Comparison of ENCODE assay signal across 8 cellular contexts in genomic region chr9:121071356-121071755, GRCh38. TPM values are rescaled to one million over a fixed set of nuclear protein-coding genes. Genes with fewer than 3 reads are reported as not detected.
DNase-seq lines count a peak whose midpoint lies in the region; ATAC-seq and TF ChIP-seq lines count a peak whose summit lies in the region.

No MANE protein-coding gene starts in this region.

- peaks cover 35% of the 10 kb centered on the region for H3K4me1 Mint-ChIP-seq in activated CD8-positive, alpha-beta T cell treated with anti-CD3 and anti-CD28 coated beads for 36 hours (ENCODE audit: low read depth)

- H3K4me3 Mint-ChIP-seq in activated CD8-positive, alpha-beta T cell treated with anti-CD3 and anti-CD28 coated beads for 36 hours, result peak overlapping the region; percentile 97

- H3K4me3 ChIP-seq in AG10803 (ENCODE audit: low read length) (peak overlapping the region; percentile 63), lower lobe of right lung (peak overlapping the region; percentile 91)

- no peak for TF ChIP-seq CTCF in AG10803 (conservative IDR thresholded peaks at IDR 0.05; ENCODE audit: low read length)
- no peak for TF ChIP-seq CTCF in activated CD8-positive, alpha-beta T cell treated with anti-CD3 and anti-CD28 coated beads for 36 hours (IDR thresholded peaks at IDR 0.05)
- TF ChIP-seq CTCF in lower lobe of right lung (IDR thresholded peaks at IDR 0.05), result no peak

- CTCF ChIA-PET in activated CD8-positive, alpha-beta T cell treated with anti-CD3 and anti-CD28 coated beads for 36 hours (lab: Charles Lee), result interaction anchor here (0.6 to 5.3 kb wide), 9 partner anchors 10 to 305 kb away, joined by 3 to 41 read pairs (median 3); no protein-coding TSS in a partner anchor

- no peaks in the 10 kb centered on the region for H3K9me3 ChIP-seq in lower lobe of right lung

- peak overlapping the region; percentile 94 for H3K27ac ChIP-seq in lower lobe of right lung

- H3K36me3 ChIP-seq in lower lobe of right lung, result no peaks in the 10 kb centered on the region

- H3K27ac Mint-ChIP-seq in activated CD8-positive, alpha-beta T cell treated with anti-CD3 and anti-CD28 coated beads for 36 hours, result peak overlapping the region; percentile 87

- DNase-seq in AG10803 (ENCODE audit: low read depth) (no peak), lower lobe of right lung (no peak), globus pallidus (ENCODE audit: low spot score) (no peak)
- DNase-seq in activated CD8-positive, alpha-beta T cell treated with anti-CD3 and anti-CD28 coated beads for 36 hours, result peak; percentile 29

- H3K36me3 Mint-ChIP-seq in activated CD8-positive, alpha-beta T cell treated with anti-CD3 and anti-CD28 coated beads for 36 hours (ENCODE audit: low read depth), result peaks cover 9% of the 10 kb centered on the region

- ATAC-seq in GM21528 (IDR thresholded peaks at IDR 0.05; ENCODE audit: low FRiP score, unreplicated experiment) (peak; percentile 6), lower lobe of right lung (no peak), HG03439 (IDR thresholded peaks at IDR 0.05; ENCODE audit: unreplicated experiment) (no peak), HG02970 (IDR thresholded peaks at IDR 0.05; ENCODE audit: low FRiP score, unreplicated experiment) (no peak), GM18519 (IDR thresholded peaks at IDR 0.05; ENCODE audit: low FRiP score, unreplicated experiment) (no peak)
- ATAC-seq in activated CD8-positive, alpha-beta T cell treated with anti-CD3 and anti-CD28 coated beads for 36 hours, result no peak

- H3K27me3 Mint-ChIP-seq in activated CD8-positive, alpha-beta T cell treated with anti-CD3 and anti-CD28 coated beads for 36 hours, result no peaks in the 10 kb centered on the region

- POLR2A ChIA-PET in activated CD8-positive, alpha-beta T cell treated with anti-CD3 and anti-CD28 coated beads for 36 hours (lab: Charles Lee), result interaction anchor here (0.8 to 1.3 kb wide), 3 partner anchors 138 to 175 kb away, joined by 3 read pairs; no protein-coding TSS in a partner anchor

- H3K27me3 ChIP-seq in lower lobe of right lung (ENCODE audit: low read depth), result no peaks in the 10 kb centered on the region

- peaks cover 9% of the 10 kb centered on the region for H3K9me3 Mint-ChIP-seq in activated CD8-positive, alpha-beta T cell treated with anti-CD3 and anti-CD28 coated beads for 36 hours

- intact Hi-C loops in activated CD8-positive, alpha-beta T cell treated with anti-CD3 and anti-CD28 coated beads for 36 hours (cut with micrococcal nuclease), result loop anchor here (5.0 kb wide), 3 partner anchors 51 to 314 kb away; no protein-coding TSS in a partner anchor
- intact Hi-C loops in lower lobe of right lung (cut with DNase I), result no loop called here

- peaks cover 21% of the 10 kb centered on the region for H3K4me1 ChIP-seq in lower lobe of right lung

RNA-seq across cellular contexts. Expression of gene CNTRL, which starts 3.4 kb away (rescaled TPM):
- total RNA-seq in activated CD8-positive, alpha-beta T cell treated with anti-CD3 and anti-CD28 coated beads for 36 hours, result 10 to 100 TPM; 62.8 to 69.8 TPM
- total RNA-seq in lower lobe of right lung, result 26.3 TPM

RNA-seq across cellular contexts. Expression of gene C5, which starts 21.3 kb away (rescaled TPM):
- total RNA-seq in activated CD8-positive, alpha-beta T cell treated with anti-CD3 and anti-CD28 coated beads for 36 hours, result 1 to 10 TPM; 1.9 to 3.4 TPM
- 22.1 TPM for total RNA-seq in lower lobe of right lung
